In the genomic region with DNA sequence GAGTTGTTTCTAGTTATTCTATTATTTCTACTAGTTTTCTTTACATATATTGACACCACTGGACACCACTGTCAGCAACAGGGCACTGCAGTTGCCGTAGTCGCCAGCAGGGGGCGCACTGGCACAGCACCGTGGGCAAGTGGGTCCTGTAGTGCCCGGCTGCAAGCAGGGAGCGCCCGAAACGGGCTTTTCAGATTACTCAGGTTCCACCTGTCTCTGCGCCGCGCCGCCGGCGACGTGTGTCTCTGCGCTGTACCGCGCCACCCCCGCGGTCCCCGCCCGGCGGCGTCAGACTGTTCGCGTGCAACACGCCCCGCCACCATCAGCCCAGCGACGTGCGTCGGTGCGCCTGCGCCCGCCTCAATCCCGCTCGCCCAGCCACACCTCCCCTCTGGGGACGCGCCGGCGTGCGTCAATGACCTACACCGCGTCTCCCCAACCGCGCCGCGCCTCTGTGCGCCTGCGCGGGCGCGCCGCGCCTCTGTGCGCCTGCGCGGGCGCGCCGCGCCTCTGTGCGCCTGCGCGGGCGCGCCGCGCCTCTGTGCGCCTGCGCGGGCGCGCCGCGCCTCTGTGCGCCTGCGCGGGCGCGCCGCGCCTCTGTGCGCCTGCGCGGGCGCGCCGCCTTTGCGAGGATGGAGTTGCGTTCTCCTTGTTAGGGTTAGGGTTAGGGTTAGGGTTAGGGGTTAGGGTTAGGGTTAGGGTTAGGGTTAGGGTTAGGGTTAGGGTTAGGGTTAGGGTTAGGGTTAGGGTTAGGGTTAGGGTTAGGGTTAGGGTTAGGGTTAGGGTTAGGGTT, we compare ENCODE assay signal across 8 cellular contexts. TPM values are rescaled to one million over a fixed set of nuclear protein-coding genes. Genes with fewer than 3 reads are reported as not detected.
DNase-seq lines count a peak whose midpoint lies in the region; ATAC-seq, FAIRE-seq and TF ChIP-seq lines count a peak whose summit lies in the region.
"Not testable (repeated sequence)": the region's sequence is repeated elsewhere in the genome, so short reads cannot be mapped to it uniquely, and the experiment has no call there.

No MANE protein-coding gene starts in this region.

- H3K9ac ChIP-seq in PC-3 (ENCODE audit: low read length) = not testable (repeated sequence)

- not testable (repeated sequence) for H3K36me3 ChIP-seq in PC-3 (ENCODE audit: low read depth, low read length); bronchial epithelial cell (ENCODE audit: control insufficient read depth, insufficient read depth, low read length); mucosa of descending colon (ENCODE audit: low read depth)

- FAIRE-seq in bronchial epithelial cell (lab: Jason Lieb, UNC) = not testable (repeated sequence)

- not testable (repeated sequence) for H3K9me2 ChIP-seq in PC-3 (replicated peaks; ENCODE audit: low read length)

- H3F3A ChIP-seq in PC-3 (ENCODE audit: low read length, unreplicated experiment) = not testable (repeated sequence)

- ATAC-seq in PC-3 = peak; percentile 40; the same call in 1 of the 2 replicates
- peak; percentile 34 for ATAC-seq in Right ventricle myocardium inferior
- ATAC-seq in mucosa of descending colon = peak; percentile 55

- not testable (repeated sequence) for H3K27me3 ChIP-seq in PC-3 (ENCODE audit: low read length); bronchial epithelial cell (ENCODE audit: control insufficient read depth, insufficient read depth, low read length)

- intact Hi-C loops in PC-3 (cut with micrococcal nuclease); Right ventricle myocardium inferior (cut with DNase I); mucosa of descending colon (cut with DNase I, micrococcal nuclease): not testable (repeated sequence)

- H3K9me3 ChIP-seq in PC-3 (ENCODE audit: low read length); mucosa of descending colon: not testable (repeated sequence)

- H4K20me1 ChIP-seq in PC-3 (ENCODE audit: low read length) = not testable (repeated sequence)

- CTCF ChIA-PET in PC-3 (lab: Charles Lee) = not testable (repeated sequence)

- DNase-seq in ACHN = peak; percentile 25
- DNase-seq in PC-3 = peak; percentile 48
- DNase-seq in activated T-cell treated with anti-CD3 and anti-CD28 coated beads for 48 hours (ENCODE audit: low read depth) = peak; percentile 36
- DNase-seq in bronchial epithelial cell (ENCODE audit: low read depth); Right ventricle myocardium inferior (ENCODE audit: missing footprints): not testable (repeated sequence)
- peak; percentile 42 to 58 (median 46) for DNase-seq in mucosa of descending colon
- DNase-seq in stimulated activated CD4-positive, alpha-beta T cell treated with anti-CD3 and anti-CD28 coated beads, Interleukin-15, amount 100 ng/mL, for 24 hours = peak; percentile 49

- not testable (repeated sequence) for H3K4me2 ChIP-seq in PC-3 (ENCODE audit: low read length)

- H3K27ac ChIP-seq in PC-3 (ENCODE audit: low read length) = not testable (repeated sequence)

- not testable (repeated sequence) for H2AFZ ChIP-seq in PC-3 (ENCODE audit: low read length)

- H3K4me3 ChIP-seq in GM12875 (ENCODE audit: low read depth, low read length); PC-3 (ENCODE audit: low read length); bronchial epithelial cell (ENCODE audit: low read depth, low read length); mucosa of descending colon: not testable (repeated sequence)

- H3K4me1 ChIP-seq in PC-3 (ENCODE audit: insufficient read depth, low read length); mucosa of descending colon (ENCODE audit: low read depth): not testable (repeated sequence)

- in situ Hi-C loops in ACHN (cut with HindIII; ENCODE audit: low pct_ligation_motif_present, low pct_unique_long_range_greater_than_20kb, low sequenced_read_pairs) = not testable (repeated sequence)

- peak; percentile 17; the same call in 1 of the 2 replicates for TF ChIP-seq CTCF in GM12875 (IDR thresholded peaks at IDR 0.05; ENCODE audit: borderline replicate concordance, insufficient read depth, low read depth, low read length)
- TF ChIP-seq CTCF in PC-3 (conservative IDR thresholded peaks at IDR 0.05; ENCODE audit: low read depth, low read length) = peak; percentile 59
- peak; percentile 39 for TF ChIP-seq CTCF in bronchial epithelial cell (IDR thresholded peaks at IDR 0.05; ENCODE audit: insufficient read depth, low read length, severe bottlenecking)
- TF ChIP-seq CTCF in mucosa of descending colon (IDR thresholded peaks at IDR 0.05) = peak; percentile 11

- H3K79me2 ChIP-seq in PC-3 (ENCODE audit: low read length) = not testable (repeated sequence)

- BruUV-seq in PC-3 (replicated peaks; lab: Mats Ljungman, UMichigan) = not testable (repeated sequence)

- POLR2A ChIA-PET in PC-3 (lab: Charles Lee; ENCODE audit: unreplicated experiment) = not testable (repeated sequence)

RNA-seq across cellular contexts. Expression of gene PARD6G, which starts 15.1 kb away (rescaled TPM):
- total RNA-seq in PC-3 (2014; rRNA removed) (5.1 and 5.4 TPM in 2 replicates), bronchial epithelial cell (12.4 and 13.2 TPM in 2 replicates), Right ventricle myocardium inferior (2.1 TPM), mucosa of descending colon (1 to 10 TPM in 2 of 3 donors, under 1 TPM in 1; 0.58 to 8.5 (median 2.0) TPM)
